ENCODE assay signal across 23 cellular contexts in the genomic region with DNA sequence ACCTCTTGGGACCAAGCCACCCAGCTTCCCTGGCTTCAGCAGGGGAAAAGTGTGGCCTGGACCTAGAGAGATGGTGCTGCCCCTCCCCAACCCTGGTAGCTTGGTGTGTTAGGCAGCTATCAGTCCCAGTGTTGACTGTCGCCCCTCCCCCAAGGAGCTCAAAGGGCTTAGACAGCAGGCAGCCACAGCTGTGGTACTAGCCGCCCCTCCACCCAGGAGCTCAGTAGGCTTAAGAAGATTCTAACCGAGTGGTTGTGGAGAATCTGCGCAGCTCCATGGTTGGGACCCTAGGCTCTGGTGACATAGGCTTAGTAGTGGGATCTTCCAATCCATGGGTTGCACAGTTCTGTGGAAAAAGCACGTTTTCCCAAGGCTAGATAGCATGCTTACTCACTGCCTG.
"Had no signal": no experiment of that assay in that cellular context is flagged by ENCODE, and none has a peak within 500 bp of the region (broad histone marks: within the 10 kb centered on the region; RNA-seq: fewer than 3 reads in every experiment).

No MANE protein-coding gene starts in this region.

- H3K4me1 Mint-ChIP-seq: immature natural killer cell, mesothelial cell of epicardium, naive B cell had no signal

- H3K27me3 ChIP-seq: colonic mucosa, esophagus muscularis mucosa, foreskin keratinocyte, gastroesophageal sphincter, heart left ventricle, hepatocyte, left lung had no signal

- DNase-seq: colonic mucosa; cortex of kidney; effector CD8-positive, alpha-beta T cell; effector memory CD8-positive, alpha-beta T cell; foreskin keratinocyte; hypothalamus; immature natural killer cell; islet precursor cell; left cardiac atrium; left ventricle myocardium superior; lower lobe of right lung; mesenchymal stem cell; mucosa of descending colon; naive B cell had no signal

- H3K36me3 Mint-ChIP-seq: immature natural killer cell, mesothelial cell of epicardium, naive B cell had no signal

- H2AFZ ChIP-seq: hepatocyte had no signal

- H3K27ac ChIP-seq: colonic mucosa, esophagus muscularis mucosa, foreskin keratinocyte, gastroesophageal sphincter, heart left ventricle, hepatocyte, left lung, lower lobe of right lung had no signal

- H3K4me3 ChIP-seq: colonic mucosa, esophagus muscularis mucosa, gastroesophageal sphincter, heart left ventricle, hepatocyte, left lung, lower lobe of right lung, mucosa of descending colon had no signal

- H3K27ac Mint-ChIP-seq: dendritic cell treated with granulocyte-macrophage colony-stimulating factor and Interleukin-4, amounts not matched to agents 40 ng/mL and 50 ng/mL, for 4 days; effector memory CD8-positive, alpha-beta T cell; immature natural killer cell; mesothelial cell of epicardium had no signal

- H3K4me2 ChIP-seq: hepatocyte had no signal

- FAIRE-seq: endothelial cell of umbilical vein, frontal cortex had no signal

- H3K4me1 ChIP-seq: colonic mucosa, esophagus muscularis mucosa, foreskin keratinocyte, gastroesophageal sphincter, heart left ventricle, left lung, lower lobe of right lung had no signal

- H3K9me3 ChIP-seq: colonic mucosa, lower lobe of right lung had no signal

- H3K27me3 Mint-ChIP-seq: dendritic cell treated with granulocyte-macrophage colony-stimulating factor and Interleukin-4, amounts not matched to agents 40 ng/mL and 50 ng/mL, for 4 days; effector memory CD8-positive, alpha-beta T cell; naive B cell had no signal

- ATAC-seq: effector memory CD8-positive, alpha-beta T cell; foreskin keratinocyte; gastroesophageal sphincter; heart left ventricle; left cardiac atrium; left lung; left ventricle myocardium superior; lower lobe of right lung; mucosa of descending colon had no signal

- H3K36me3 ChIP-seq: colonic mucosa, esophagus muscularis mucosa, gastroesophageal sphincter, heart left ventricle, left lung, lower lobe of right lung had no signal

- H3K4me3 Mint-ChIP-seq: dendritic cell treated with granulocyte-macrophage colony-stimulating factor and Interleukin-4, amounts not matched to agents 40 ng/mL and 50 ng/mL, for 4 days; effector memory CD8-positive, alpha-beta T cell; immature natural killer cell; mesothelial cell of epicardium; naive B cell had no signal
